In the genomic region with DNA sequence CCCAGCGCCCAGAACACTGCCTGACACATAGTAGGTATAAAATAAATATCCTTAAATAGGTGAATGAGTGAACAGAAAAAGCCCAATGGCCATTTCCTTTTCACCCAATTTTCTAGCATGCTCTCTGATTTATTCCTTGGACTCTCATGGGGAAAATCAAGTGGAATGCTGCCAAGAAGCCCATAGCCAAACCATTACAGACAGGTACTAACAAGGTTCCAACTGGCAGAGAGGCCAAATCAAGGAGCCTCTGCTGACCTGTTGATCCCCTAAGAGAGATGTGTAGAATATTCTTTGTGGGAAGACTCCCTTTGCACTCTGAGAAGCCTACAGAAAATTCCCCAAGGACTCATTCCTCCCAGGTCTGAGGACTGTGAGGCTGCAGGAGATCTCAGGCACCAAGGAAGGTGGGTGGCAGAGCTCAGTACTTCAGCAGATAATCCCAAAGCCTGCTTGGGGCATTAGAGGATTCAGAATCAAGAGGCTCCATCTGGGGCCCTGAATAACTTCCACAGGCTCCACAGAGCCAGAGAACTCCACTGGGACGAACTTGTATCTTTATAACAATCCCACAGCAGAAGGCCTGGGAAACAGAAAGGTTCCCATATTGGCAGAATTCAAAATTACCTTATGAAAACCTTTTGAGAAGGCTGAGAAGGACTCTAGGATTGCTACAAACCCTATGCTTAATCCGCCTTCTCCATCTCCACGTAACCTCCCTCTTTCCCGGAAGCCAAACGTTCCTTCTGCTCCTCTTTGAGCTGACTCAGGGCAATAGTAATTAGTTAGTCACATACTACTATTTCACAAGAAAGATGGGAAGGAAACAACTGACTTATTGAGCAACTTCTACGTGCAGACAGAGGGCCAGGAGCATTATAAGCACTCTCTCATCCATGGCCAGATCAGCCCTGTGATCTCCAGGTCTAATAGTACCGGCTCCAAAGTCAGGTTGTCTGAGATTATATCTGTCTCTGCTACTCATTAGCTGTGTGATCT, we compare ENCODE assay signal across 15 cellular contexts. TPM values are rescaled to one million over a fixed set of nuclear protein-coding genes. Genes with fewer than 3 reads are reported as not detected.
DNase-seq lines count a peak whose midpoint lies in the region; ATAC-seq and TF ChIP-seq lines count a peak whose summit lies in the region.
"Had no signal": no experiment of that assay in that cellular context is flagged by ENCODE, and none has a peak within 500 bp of the region (broad histone marks: within the 10 kb centered on the region; RNA-seq: fewer than 3 reads in every experiment).

No MANE protein-coding gene starts in this region.

- H4K20me1 ChIP-seq in GM23248 (ENCODE audit: insufficient read depth) (no peaks in the 10 kb centered on the region), fibroblast of lung (ENCODE audit: control insufficient read depth, extremely low read depth, insufficient read depth, low read length) (no peaks in the 10 kb centered on the region)

- H3K79me2 ChIP-seq in GM23248 (ENCODE audit: insufficient read depth) (peaks cover 81% of the 10 kb centered on the region), fibroblast of lung (ENCODE audit: control insufficient read depth, insufficient read depth, low read length) (peaks cover 3% of the 10 kb centered on the region)

- H3K4me3 ChIP-seq in GM23248 = no peak overlapping the region; the same call in 1 of the 2 replicates
- no peak overlapping the region for H3K4me3 ChIP-seq in fibroblast of lung (replicated peaks in 1 of 4; ENCODE audit: control extremely low read depth in 1 of 4, insufficient read depth in 1 of 4, low read depth in 3 of 4, low read length in 4 of 4)
- H3K4me3 ChIP-seq in stomach = no peak overlapping the region

- H3K4me1 ChIP-seq in GM23248 (ENCODE audit: insufficient read depth) (peaks cover 67% of the 10 kb centered on the region), fibroblast of lung (ENCODE audit: control insufficient read depth, extremely low read depth, insufficient read depth, low read length) (peaks cover 44% of the 10 kb centered on the region), stomach (peaks cover 23 to 49% (median 32%) of the 10 kb centered on the region in 4 donors)

- TF ChIP-seq CTCF in fibroblast of lung (conservative IDR thresholded peaks at IDR 0.05 in 1 of 2, IDR thresholded peaks at IDR 0.05 in 1 of 2; ENCODE audit: low read depth in 1 of 2, low read length in 2 of 2) (no peak), stomach (IDR thresholded peaks at IDR 0.05) (no peak)

- H3K9ac ChIP-seq in GM23248 (peak overlapping the region; percentile 63), fibroblast of lung (ENCODE audit: insufficient read depth, low read length) (peak overlapping the region; percentile 20)

- H3K36me3 ChIP-seq in GM23248 (ENCODE audit: low read depth) = no peaks in the 10 kb centered on the region
- H3K36me3 ChIP-seq in fibroblast of lung (ENCODE audit: control insufficient read depth, insufficient read depth, low read length) = no peaks in the 10 kb centered on the region
- peaks cover 0 to 6% (median 0%) of the 10 kb centered on the region in 4 donors for H3K36me3 ChIP-seq in stomach

- H3K27ac ChIP-seq in GM23248 (peak overlapping the region; percentile 97), fibroblast of lung (ENCODE audit: insufficient read depth, low read length) (peak overlapping the region; percentile 90), stomach (peak overlapping the region in 3 of 5 donors; percentile 15 to 74 (median 61))

- intact Hi-C loops in stomach (cut with DNase I; ENCODE audit: low total_unique reads) = no loop called here

- 11 to 12% methylated on average over 8 of the region's 8 CpGs for WGBS in GM23248 (ENCODE audit: low coverage in 1 of 2, low lambda C conversion rate in 2 of 2, missing lambda C conversion rate in 2 of 2), 2 experiments
- WGBS in stomach, 5 donors = 78 to 87% (median 84%) methylated on average over 8 of the region's 8 CpGs

- TF ChIP-seq EP300 in stomach (IDR thresholded peaks at IDR 0.05) = no peak

- peaks cover 75% of the 10 kb centered on the region for H3F3A ChIP-seq in GM23248 (ENCODE audit: insufficient read depth)

- DNase-seq in GM23248 (peak; percentile 97), RKO (ENCODE audit: low spot score) (peak; percentile 83), fibroblast of lung (ENCODE audit: low read depth in 2 of 2) (peak; percentile 84 to 86), stomach (no peak), cortex of kidney (lab: John Stamatoyannopoulos, UW) (no peak), GF-D8 (lab: John Stamatoyannopoulos, UW) (no peak)
- DNase-seq: amniotic stem cell, glutamatergic neuron, mesendoderm, NCI-H1694 treated with DMSO at 0.1 percent for 48 hours, SHP77 treated with DMSO at 0.1 percent for 48 hours had no signal

- in situ Hi-C loops in GM23248 (cut with MboI) = no loop called here

- ATAC-seq in GM21723 (IDR thresholded peaks at IDR 0.05; ENCODE audit: unreplicated experiment) (no peak), HG02970 (IDR thresholded peaks at IDR 0.05; ENCODE audit: low FRiP score, unreplicated experiment) (no peak)
- ATAC-seq: HCT116 had no signal

- no peaks in the 10 kb centered on the region for H3K9me3 ChIP-seq in GM23248 (ENCODE audit: low read depth)
- H3K9me3 ChIP-seq in fibroblast of lung (ENCODE audit: control insufficient read depth, insufficient read depth, low read depth, low read length) = no peaks in the 10 kb centered on the region
- no peaks in the 10 kb centered on the region for H3K9me3 ChIP-seq in stomach

- H3K27me3 ChIP-seq in GM23248 (replicated peaks; ENCODE audit: insufficient read depth) (no peaks in the 10 kb centered on the region), fibroblast of lung (ENCODE audit: control insufficient read depth, insufficient read depth, low read length) (no peaks in the 10 kb centered on the region), stomach (no peaks in the 10 kb centered on the region)

- no peak for TF ChIP-seq POLR2A in stomach (IDR thresholded peaks at IDR 0.05)

- H2AFZ ChIP-seq in GM23248 (peak overlapping the region; percentile 8; the same call in 1 of the 2 replicates), fibroblast of lung (ENCODE audit: low read length) (no peak overlapping the region)

- H3K9me2 ChIP-seq in GM23248 (ENCODE audit: insufficient read depth) = no peaks in the 10 kb centered on the region

- H3K4me2 ChIP-seq in GM23248 (ENCODE audit: unreplicated experiment) (peak overlapping the region; percentile 59), fibroblast of lung (ENCODE audit: extremely low read depth, insufficient read depth, low read length) (peak overlapping the region; percentile 9)

RNA-seq across cellular contexts. Expression of a gene that starts 34.5 kb away (rescaled TPM):
- total RNA-seq in GM23248 (2014; rRNA removed; shearing (Covaris generic)) = 19.6 and 24.8 TPM in 2 replicates
- polyA plus RNA-seq in GM23248 (2016; fragmentation: Nextera tagmentation; extraction: Ambion mirVana) (7.0 and 7.3 TPM in 2 replicates), fibroblast of lung (7.2 and 14.1 TPM in 2 replicates), stomach (1 to 10 TPM; 3.7 to 4.0 (median 3.8) TPM)
- total RNA-seq in fibroblast of lung (25.9 and 29.4 TPM in 2 replicates), stomach (10 to 100 TPM; 10.7 to 59.1 (median 42.5) TPM)
- 5.2 and 10.7 TPM in 2 replicates for polyA plus RNA-seq in fibroblast of lung (2012)
- polyA minus RNA-seq in fibroblast of lung (ENCODE audit: low replicate concordance) = 32.8 and 48.0 TPM in 2 replicates
- total RNA-seq: activated CD8-positive, alpha-beta memory T cell treated with anti-CD3 and anti-CD28 coated beads for 36 hours had no signal

Comparison
In these comparisons a context has a peak if more than half of its experiments do, and no peak if none do; other contexts are left out.
1. DNase-seq: peak in GM23248 (single experiment), RKO (single experiment) and fibroblast of lung (2 of 2); none in stomach (single experiment), cortex of kidney (single experiment) and GF-D8 (single experiment).
2. Peak in every context shown above with its lines, with median percentiles within 50 percentile points of each other: H3K27ac ChIP-seq.